ENCODE assay signal across 8 cellular contexts in the genomic region with DNA sequence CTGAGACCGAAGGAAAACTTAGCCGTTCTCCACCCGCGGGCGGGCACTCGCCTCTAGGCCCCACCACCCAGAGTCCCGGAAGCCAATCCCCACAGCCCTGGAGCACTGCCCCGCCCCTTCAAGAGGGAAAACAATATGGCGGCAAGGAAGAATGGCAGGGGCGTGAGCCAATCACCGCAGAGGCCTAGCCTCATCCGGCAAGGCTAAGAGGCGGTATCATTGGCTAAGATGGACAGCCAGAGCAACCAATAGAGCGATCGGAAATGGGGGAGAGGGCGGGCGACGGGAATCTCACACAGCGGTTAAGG. TPM values are rescaled to one million over a fixed set of nuclear protein-coding genes. Genes with fewer than 3 reads are reported as not detected.
A peak's percentile ranks its signal among the peaks of the same experiment; 100 is the strongest.
DNase-seq lines count a peak whose midpoint lies in the region; ATAC-seq and TF ChIP-seq lines count a peak whose summit lies in the region.

No MANE protein-coding gene starts in this region.

- peak; percentile 75 for ATAC-seq in GM18909 (IDR thresholded peaks at IDR 0.05; ENCODE audit: poor library complexity, unreplicated experiment)
- ATAC-seq in HG03159 (IDR thresholded peaks at IDR 0.05; ENCODE audit: unreplicated experiment): peak; percentile 66
- peak; percentile 78 for ATAC-seq in central memory CD8-positive, alpha-beta T cell (replicated peaks; ENCODE audit: extremely low read depth, poor library complexity, severe bottlenecking)

- H3K27me3 Mint-ChIP-seq in central memory CD8-positive, alpha-beta T cell: no peaks in the 10 kb centered on the region
- H3K27me3 Mint-ChIP-seq in immature natural killer cell (ENCODE audit: low read depth in 3 of 3): peaks cover 0 to 5% (median 0%) of the 10 kb centered on the region in 3 donors

- H3K9me3 Mint-ChIP-seq in central memory CD8-positive, alpha-beta T cell: no peaks in the 10 kb centered on the region
- no peaks in the 10 kb centered on the region for H3K9me3 Mint-ChIP-seq in immature natural killer cell

- peaks cover 38% of the 10 kb centered on the region for H3K4me1 Mint-ChIP-seq in central memory CD8-positive, alpha-beta T cell
- peaks cover 32 to 43% of the 10 kb centered on the region in 2 donors for H3K4me1 Mint-ChIP-seq in immature natural killer cell

- peak overlapping the region; percentile 94 for H3K4me3 ChIP-seq in WI38 (ENCODE audit: low read depth, low read length)

- no peak overlapping the region for H3K4me3 Mint-ChIP-seq in central memory CD8-positive, alpha-beta T cell
- H3K4me3 Mint-ChIP-seq in immature natural killer cell: no peak overlapping the region

- DNase-seq in AG08395 (ENCODE audit: low spot score) (peak; percentile 100), NCI-H2227 (lab: John Stamatoyannopoulos, UW; ENCODE audit: unreplicated experiment) (peak; percentile 96), immature natural killer cell (peak; percentile 99), smooth muscle cell of the brain vasculature (ENCODE audit: low read depth, low spot score) (peak; percentile 97)
- DNase-seq in central memory CD8-positive, alpha-beta T cell (ENCODE audit: low spot score in 2 of 2): peak in 1 of 2 donors; percentile 99

- no peak for TF ChIP-seq CTCF in WI38 (IDR thresholded peaks at IDR 0.05; ENCODE audit: low read depth, low read length)

- peaks cover 10% of the 10 kb centered on the region for H3K36me3 Mint-ChIP-seq in central memory CD8-positive, alpha-beta T cell (ENCODE audit: insufficient read depth)
- H3K36me3 Mint-ChIP-seq in immature natural killer cell: no peaks in the 10 kb centered on the region

- H3K27ac Mint-ChIP-seq in central memory CD8-positive, alpha-beta T cell (ENCODE audit: low read depth): no peak overlapping the region
- no peak overlapping the region for H3K27ac Mint-ChIP-seq in immature natural killer cell

RNA-seq across cellular contexts. Expression of gene ACTR1A, which starts 0.5 kb away (rescaled TPM):
- 100 to 1,000 TPM in 2 of 3 donors, 10 to 100 TPM in 1; 91.6 to 125 (median 115) TPM for polyA plus RNA-seq in immature natural killer cell

RNA-seq across cellular contexts. Expression of gene SUFU, which starts 1.8 kb away (rescaled TPM):
- polyA plus RNA-seq in immature natural killer cell: 1 to 10 TPM; 1.3 to 6.7 (median 2.1) TPM

RNA-seq across cellular contexts. Expression of gene C10orf95, which starts 50.6 kb away (rescaled TPM):
- polyA plus RNA-seq in immature natural killer cell: under 1 TPM; 0.32 to 0.67 (median 0.59) TPM
